ENCODE assay signal across 11 cellular contexts in the genomic region with DNA sequence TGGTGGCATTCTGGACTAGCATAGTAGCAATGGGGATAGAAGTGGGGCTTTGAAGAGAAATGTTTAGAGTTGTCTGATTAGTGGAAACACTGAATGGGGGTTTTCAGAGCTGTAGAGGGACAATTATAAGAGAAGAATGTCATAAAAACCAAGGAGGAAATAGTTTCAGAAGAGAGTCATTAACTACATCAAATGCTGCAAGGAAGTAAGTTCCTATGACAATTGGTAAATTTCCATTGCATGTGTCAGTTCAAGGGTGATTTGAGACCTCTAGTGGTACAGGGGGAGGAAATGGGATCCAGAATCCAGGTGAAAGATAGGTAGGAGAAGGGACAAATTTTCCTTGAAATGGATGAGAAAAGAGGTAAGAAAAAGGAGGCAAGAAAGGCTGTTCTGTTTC.
DNase-seq lines count a peak whose midpoint lies in the region; ATAC-seq and TF ChIP-seq lines count a peak whose summit lies in the region.
"Had no signal": no experiment of that assay in that cellular context is flagged by ENCODE, and none has a peak within 500 bp of the region (broad histone marks: within the 10 kb centered on the region; RNA-seq: fewer than 3 reads in every experiment).

No MANE protein-coding gene starts in this region.

- H3K79me2 ChIP-seq in mammary epithelial cell (ENCODE audit: insufficient read depth, low read length): no peaks in the 10 kb centered on the region

- CTCF ChIA-PET in mammary epithelial cell (lab: Charles Lee; ENCODE audit: low non-redundant PET): no interaction called here

- H3K27me3 ChIP-seq in mammary epithelial cell (ENCODE audit: insufficient read depth, low read length): no peaks in the 10 kb centered on the region
- H3K27me3 ChIP-seq in breast epithelium: no peaks in the 10 kb centered on the region
- H3K27me3 ChIP-seq in upper lobe of right lung: no peaks in the 10 kb centered on the region
- peaks cover 2% of the 10 kb centered on the region for H3K27me3 ChIP-seq in right cardiac atrium (ENCODE audit: control insufficient read depth, insufficient read depth)
- H3K27me3 ChIP-seq: gastrocnemius medialis had no signal

- H3K9me3 ChIP-seq in mammary epithelial cell (replicated peaks; ENCODE audit: insufficient read depth, low read length): no peaks in the 10 kb centered on the region
- H3K9me3 ChIP-seq in breast epithelium: no peaks in the 10 kb centered on the region
- H3K9me3 ChIP-seq in upper lobe of right lung: no peaks in the 10 kb centered on the region
- H3K9me3 ChIP-seq in right cardiac atrium (ENCODE audit: control insufficient read depth, low read length): no peaks in the 10 kb centered on the region
- H3K9me3 ChIP-seq: Caco-2, gastrocnemius medialis had no signal

- DNase-seq in mammary epithelial cell (peak; percentile 33), breast epithelium (ENCODE audit: low spot score in 2 of 2) (no peak), OCI-M1 (lab: John Stamatoyannopoulos, UW) (peak; percentile 22), fibroblast of mammary gland (ENCODE audit: low read depth) (peak; percentile 18), upper lobe of right lung (no peak), right cardiac atrium (no peak), DMS 273 (lab: John Stamatoyannopoulos, UW; ENCODE audit: unreplicated experiment) (no peak), NCI-H2196 (lab: John Stamatoyannopoulos, UW; ENCODE audit: unreplicated experiment) (no peak)
- DNase-seq: activated naive CD4-positive, alpha-beta T cell treated with anti-CD3 and anti-CD28 coated beads for 36 hours; Caco-2; gastrocnemius medialis had no signal

- no peaks in the 10 kb centered on the region for H4K20me1 ChIP-seq in mammary epithelial cell (ENCODE audit: insufficient read depth, low read length)

- in situ Hi-C loops in mammary epithelial cell (cut with MboI; ENCODE audit: low sequenced_read_pairs in 2 of 2): no loop called here

- dilution Hi-C loops in mammary epithelial cell (cut with HindIII; ENCODE audit: low sequenced_read_pairs): no loop called here

- no peak for TF ChIP-seq POLR2A in breast epithelium (IDR thresholded peaks at IDR 0.05)

- no peak overlapping the region for H3K9ac ChIP-seq in mammary epithelial cell (ENCODE audit: insufficient read depth, low read length)

- no peak overlapping the region for H3K27ac ChIP-seq in mammary epithelial cell (ENCODE audit: insufficient read depth, low read depth, low read length)
- no peak overlapping the region for H3K27ac ChIP-seq in breast epithelium
- no peak overlapping the region for H3K27ac ChIP-seq in upper lobe of right lung
- no peak overlapping the region for H3K27ac ChIP-seq in right cardiac atrium (ENCODE audit: low read length)
- H3K27ac ChIP-seq: gastrocnemius medialis had no signal

- H3K4me1 ChIP-seq in mammary epithelial cell (ENCODE audit: insufficient read depth, low read length) (no peaks in the 10 kb centered on the region), breast epithelium (no peaks in the 10 kb centered on the region), upper lobe of right lung (no peaks in the 10 kb centered on the region), right cardiac atrium (ENCODE audit: control insufficient read depth, insufficient read depth, low read length) (peaks cover 1% of the 10 kb centered on the region)
- H3K4me1 ChIP-seq: Caco-2, gastrocnemius medialis had no signal

- intact Hi-C loops in mammary epithelial cell (cut with micrococcal nuclease): no loop called here
- intact Hi-C loops in breast epithelium (cut with DNase I; ENCODE audit: low total_unique reads): no loop called here
- intact Hi-C loops in upper lobe of right lung (cut with DNase I): no loop called here
- intact Hi-C loops in right cardiac atrium (cut with DNase I): no loop called here

- no peak overlapping the region for H2AFZ ChIP-seq in mammary epithelial cell (ENCODE audit: low read depth, low read length)

- TF ChIP-seq CTCF in mammary epithelial cell (conservative IDR thresholded peaks at IDR 0.05 in 1 of 2, IDR thresholded peaks at IDR 0.05 in 1 of 2; ENCODE audit: extremely low read depth in 1 of 2, insufficient read depth in 1 of 2, low read depth in 1 of 2, low read length in 2 of 2): peak; percentile 27 to 52
- TF ChIP-seq CTCF in breast epithelium (IDR thresholded peaks at IDR 0.05): no peak
- peak; percentile 31 for TF ChIP-seq CTCF in fibroblast of mammary gland (conservative IDR thresholded peaks at IDR 0.05; ENCODE audit: control insufficient read depth, insufficient read depth, low read depth, low read length)
- peak; percentile 13 for TF ChIP-seq CTCF in upper lobe of right lung (IDR thresholded peaks at IDR 0.05)

- ATAC-seq in upper lobe of right lung: no peak
- no peak for ATAC-seq in right cardiac atrium
- ATAC-seq: gastrocnemius medialis had no signal

- BruUV-seq in mammary epithelial cell (replicated peaks; lab: Mats Ljungman, UMichigan): no TSS peak

- no peak overlapping the region for H3K4me3 ChIP-seq in mammary epithelial cell (replicated peaks in 1 of 3; ENCODE audit: insufficient read depth in 1 of 3, low read depth in 2 of 3, low read length in 3 of 3)
- no peak overlapping the region for H3K4me3 ChIP-seq in breast epithelium
- H3K4me3 ChIP-seq in fibroblast of mammary gland (ENCODE audit: control insufficient read depth, low read depth, low read length): no peak overlapping the region
- no peak overlapping the region for H3K4me3 ChIP-seq in upper lobe of right lung
- H3K4me3 ChIP-seq in right cardiac atrium (ENCODE audit: low read length): no peak overlapping the region
- H3K4me3 ChIP-seq: gastrocnemius medialis had no signal

- no peak overlapping the region for H3K4me2 ChIP-seq in mammary epithelial cell (ENCODE audit: insufficient read depth, low read depth, low read length)

- H3K36me3 ChIP-seq in mammary epithelial cell (ENCODE audit: insufficient read depth, low read length) (no peaks in the 10 kb centered on the region), breast epithelium (no peaks in the 10 kb centered on the region), upper lobe of right lung (no peaks in the 10 kb centered on the region)
- H3K36me3 ChIP-seq: gastrocnemius medialis had no signal

Comparison
In these comparisons a context has a peak if more than half of its experiments do, and no peak if none do; other contexts are left out.
1. DNase-seq: peak in mammary epithelial cell (single experiment), OCI-M1 (single experiment) and fibroblast of mammary gland (single experiment); none in breast epithelium (0 of 2), upper lobe of right lung (single experiment), right cardiac atrium (0 of 3), DMS 273 (single experiment) and NCI-H2196 (single experiment).
2. CTCF ChIP-seq: peak in mammary epithelial cell (2 of 2), fibroblast of mammary gland (single experiment) and upper lobe of right lung (single experiment); none in breast epithelium (0 of 3).